40 cellular contexts compared by ENCODE assay signal in genomic region chr17:49904904-49905303, GRCh38. TPM values are rescaled to one million over a fixed set of nuclear protein-coding genes. Genes with fewer than 3 reads are reported as not detected.
"Had no signal": no experiment of that assay in that cellular context is flagged by ENCODE, and none has a peak within 500 bp of the region (broad histone marks: within the 10 kb centered on the region; RNA-seq: fewer than 3 reads in every experiment).

No MANE protein-coding gene starts in this region.

- H3K9me3 ChIP-seq: ascending aorta had no signal

- H3K27ac Mint-ChIP-seq: activated B cell treated with CpG ODN at 0.5 μM for 24 hours; activated CD4-positive, alpha-beta memory T cell treated with anti-CD3 and anti-CD28 coated beads for 36 hours; activated CD4-positive, alpha-beta T cell treated with anti-CD3 and anti-CD28 coated beads, Interleukin-2, amount 10 ng/mL, durations not matched to agents 24 days and 14 days; activated CD8-positive, alpha-beta T cell treated with anti-CD3 and anti-CD28 coated beads for 36 hours; activated naive CD4-positive, alpha-beta T cell treated with anti-CD3 and anti-CD28 coated beads, Interleukin-2, amount 10 ng/mL, durations not matched to agents 7 days and 5 days; activated naive CD4-positive, alpha-beta T cell treated with anti-CD3 and anti-CD28 coated beads, Interleukin-2, amount 50 U/mL, for 24 hours; activated naive CD8-positive, alpha-beta T cell; activated naive CD8-positive, alpha-beta T cell treated with anti-CD3 and anti-CD28 coated beads, Interleukin-2, amount 10 ng/mL, durations not matched to agents 7 days and 5 days; activated naive CD8-positive, alpha-beta T cell treated with anti-CD3 and anti-CD28 coated beads, Interleukin-2, amount 50 U/mL, for 24 hours; activated T-cell treated with anti-CD3 and anti-CD28 coated beads, Interleukin-2, amount 50 U/mL, for 72 hours; activated T-helper 2 cell treated with anti-CD3 and anti-CD28 coated beads, Interferon-gamma antibody, Interleukin-2, Interleukin-4, amounts not matched to agents 10 μg/mL and 5 μg/mL and 100 μg/mL, durations not matched to agents 14 hours and 24 hours and 36 hours; T-helper 1 cell treated with Interleukin-12 subunit alpha and Interleukin-12 subunit beta and Interleukin-4 antibody, amounts not matched to agents 30 μg/mL and 1 μg/mL, for 36 hours; T-helper 2 cell treated with Interferon-gamma antibody and Interleukin-4, amounts not matched to agents 5 μg/mL and 100 μg/mL, for 36 hours had no signal

- H3K4me3 Mint-ChIP-seq: activated B cell treated with CpG ODN at 0.5 μM for 24 hours; activated CD4-positive, alpha-beta memory T cell treated with anti-CD3 and anti-CD28 coated beads for 36 hours; activated CD4-positive, alpha-beta T cell treated with anti-CD3 and anti-CD28 coated beads, Interleukin-2, amount 10 ng/mL, durations not matched to agents 24 days and 14 days; activated CD8-positive, alpha-beta T cell treated with anti-CD3 and anti-CD28 coated beads for 36 hours; activated naive CD4-positive, alpha-beta T cell treated with anti-CD3 and anti-CD28 coated beads, Interleukin-2, amount 10 ng/mL, durations not matched to agents 7 days and 5 days; activated naive CD4-positive, alpha-beta T cell treated with anti-CD3 and anti-CD28 coated beads, Interleukin-2, amount 50 U/mL, for 24 hours; activated naive CD8-positive, alpha-beta T cell; activated naive CD8-positive, alpha-beta T cell treated with anti-CD3 and anti-CD28 coated beads, Interleukin-2, amount 10 ng/mL, durations not matched to agents 7 days and 5 days; activated naive CD8-positive, alpha-beta T cell treated with anti-CD3 and anti-CD28 coated beads, Interleukin-2, amount 50 U/mL, for 24 hours; activated T-cell treated with anti-CD3 and anti-CD28 coated beads, Interleukin-2, amount 50 U/mL, for 4 hours; activated T-cell treated with anti-CD3 and anti-CD28 coated beads, Interleukin-2, amount 50 U/mL, for 72 hours; brain; central memory CD8-positive, alpha-beta T cell; T-helper 1 cell treated with Interleukin-12 subunit alpha and Interleukin-12 subunit beta and Interleukin-4 antibody, amounts not matched to agents 30 μg/mL and 1 μg/mL, for 36 hours; T-helper 2 cell treated with Interferon-gamma antibody and Interleukin-4, amounts not matched to agents 5 μg/mL and 100 μg/mL, for 36 hours had no signal

- H3K36me3 Mint-ChIP-seq: activated CD4-positive, alpha-beta memory T cell treated with anti-CD3 and anti-CD28 coated beads for 36 hours; activated naive CD4-positive, alpha-beta T cell treated with anti-CD3 and anti-CD28 coated beads, Interleukin-2, amount 10 ng/mL, durations not matched to agents 7 days and 5 days; activated naive CD4-positive, alpha-beta T cell treated with anti-CD3 and anti-CD28 coated beads, Interleukin-2, amount 50 U/mL, for 24 hours; activated naive CD8-positive, alpha-beta T cell; activated naive CD8-positive, alpha-beta T cell treated with anti-CD3 and anti-CD28 coated beads, Interleukin-2, amount 10 ng/mL, durations not matched to agents 7 days and 5 days; brain had no signal

- FAIRE-seq: bronchial epithelial cell, TTC549 had no signal

- H3K9me3 Mint-ChIP-seq: activated B cell treated with CpG ODN at 0.5 μM for 24 hours; activated CD4-positive, alpha-beta memory T cell treated with anti-CD3 and anti-CD28 coated beads for 36 hours; activated CD4-positive, alpha-beta T cell treated with anti-CD3 and anti-CD28 coated beads, Interleukin-2, amount 10 ng/mL, durations not matched to agents 24 days and 14 days; activated CD8-positive, alpha-beta T cell treated with anti-CD3 and anti-CD28 coated beads for 36 hours; activated naive CD4-positive, alpha-beta T cell treated with anti-CD3 and anti-CD28 coated beads, Interleukin-2, amount 10 ng/mL, durations not matched to agents 7 days and 5 days; activated naive CD4-positive, alpha-beta T cell treated with anti-CD3 and anti-CD28 coated beads, Interleukin-2, amount 50 U/mL, for 24 hours; activated naive CD8-positive, alpha-beta T cell treated with anti-CD3 and anti-CD28 coated beads, Interleukin-2, amount 10 ng/mL, durations not matched to agents 7 days and 5 days; activated naive CD8-positive, alpha-beta T cell treated with anti-CD3 and anti-CD28 coated beads, Interleukin-2, amount 50 U/mL, for 24 hours; activated T-cell treated with anti-CD3 and anti-CD28 coated beads, Interleukin-2, amount 50 U/mL, for 4 hours; activated T-cell treated with anti-CD3 and anti-CD28 coated beads, Interleukin-2, amount 50 U/mL, for 72 hours; activated T-helper 2 cell treated with anti-CD3 and anti-CD28 coated beads, Interferon-gamma antibody, Interleukin-2, Interleukin-4, amounts not matched to agents 10 μg/mL and 5 μg/mL and 100 μg/mL, durations not matched to agents 14 hours and 24 hours and 36 hours; central memory CD8-positive, alpha-beta T cell; T-helper 1 cell treated with Interleukin-12 subunit alpha and Interleukin-12 subunit beta and Interleukin-4 antibody, amounts not matched to agents 30 μg/mL and 1 μg/mL, for 36 hours; T-helper 2 cell treated with Interferon-gamma antibody and Interleukin-4, amounts not matched to agents 5 μg/mL and 100 μg/mL, for 36 hours had no signal

- H3K4me3 ChIP-seq: ascending aorta, cardiac muscle cell had no signal

- H3K27ac ChIP-seq: ascending aorta, cardiac muscle cell, VCaP had no signal

- ATAC-seq: activated CD8-positive, alpha-beta T cell treated with anti-CD3 and anti-CD28 coated beads for 36 hours; activated naive CD8-positive, alpha-beta T cell treated with anti-CD3 and anti-CD28 coated beads, Interleukin-2, amount 50 U/mL, for 24 hours; activated T-cell treated with anti-CD3 and anti-CD28 coated beads, Interleukin-2, amount 50 U/mL, for 4 hours; activated T-cell treated with anti-CD3 and anti-CD28 coated beads, Interleukin-2, amount 50 U/mL, for 72 hours had no signal

- H3K36me3 ChIP-seq: ascending aorta, cardiac muscle cell had no signal

- DNase-seq: activated B cell treated with CpG ODN at 0.5 μM for 24 hours; activated CD4-positive, alpha-beta memory T cell treated with anti-CD3 and anti-CD28 coated beads for 36 hours; activated CD4-positive, alpha-beta T cell treated with anti-CD3 and anti-CD28 coated beads for 4 hours; activated CD4-positive, alpha-beta T cell treated with anti-CD3 and anti-CD28 coated beads, Interleukin-2, amount 10 ng/mL, durations not matched to agents 24 days and 14 days; activated CD4-positive, alpha-beta T cell treated with anti-CD3 and anti-CD28 coated beads, Interleukin-2, amount 50 U/mL, for 1 hour; activated CD4-positive, alpha-beta T cell treated with anti-CD3 and anti-CD28 coated beads, Interleukin-2, amount 50 U/mL, for 4 hours; activated CD4-positive, CD25-positive, alpha-beta regulatory T cell treated with anti-CD3 and anti-CD28 coated beads, Interleukin-2, amount 50 U/mL, for 72 hours; activated CD8-positive, alpha-beta memory T cell treated with anti-CD3 and anti-CD28 coated beads, Interleukin-2, amount 50 U/mL, for 4 hours; activated CD8-positive, alpha-beta T cell treated with anti-CD3 and anti-CD28 coated beads for 36 hours; activated effector memory CD4-positive, alpha-beta T cell treated with Interleukin-2 at 50 U/mL for 16 hours; activated gamma-delta T cell; activated naive CD4-positive, alpha-beta T cell treated with anti-CD3 and anti-CD28 coated beads, Interleukin-2, amount 10 ng/mL, durations not matched to agents 7 days and 5 days; activated naive CD4-positive, alpha-beta T cell treated with Interleukin-2 at 50 U/mL for 16 hours; activated naive CD8-positive, alpha-beta T cell treated with anti-CD3 and anti-CD28 coated beads, Interleukin-2, amount 10 ng/mL, durations not matched to agents 7 days and 5 days; activated naive CD8-positive, alpha-beta T cell treated with anti-CD3 and anti-CD28 coated beads, Interleukin-2, amount 50 U/mL, for 24 hours; activated T-cell treated with anti-CD3 and anti-CD28 coated beads for 4 hours; activated T-cell treated with anti-CD3 and anti-CD28 coated beads, Interleukin-2, amount 50 U/mL, for 1 hour; activated T-cell treated with anti-CD3 and anti-CD28 coated beads, Interleukin-2, amount 50 U/mL, for 4 hours; activated T-cell treated with anti-CD3 and anti-CD28 coated beads, Interleukin-2, amount 50 U/mL, for 72 hours; amygdala; anterior cingulate cortex; caudate nucleus; cerebellar nuclear complex; T-helper 2 cell; T-helper 9 cell had no signal

- H3K4me1 Mint-ChIP-seq: activated CD4-positive, alpha-beta T cell treated with anti-CD3 and anti-CD28 coated beads, Interleukin-2, amount 10 ng/mL, durations not matched to agents 24 days and 14 days; activated naive CD8-positive, alpha-beta T cell treated with anti-CD3 and anti-CD28 coated beads, Interleukin-2, amount 10 ng/mL, durations not matched to agents 7 days and 5 days; brain; central memory CD8-positive, alpha-beta T cell had no signal

RNA-seq across cellular contexts. Expression of gene TAC4, which starts 57.0 kb away (rescaled TPM):
- total RNA-seq: activated B cell treated with CpG ODN at 0.5 μM for 24 hours; activated CD4-positive, alpha-beta memory T cell treated with anti-CD3 and anti-CD28 coated beads for 36 hours; activated CD4-positive, alpha-beta T cell treated with anti-CD3 and anti-CD28 coated beads, Interleukin-2, amount 10 ng/mL, durations not matched to agents 24 days and 14 days; activated CD8-positive, alpha-beta memory T cell treated with anti-CD3 and anti-CD28 coated beads for 36 hours; activated CD8-positive, alpha-beta T cell treated with anti-CD3 and anti-CD28 coated beads for 36 hours; activated naive CD8-positive, alpha-beta T cell treated with anti-CD3 and anti-CD28 coated beads, Interleukin-2, amount 10 ng/mL, durations not matched to agents 7 days and 5 days; activated T-cell treated with anti-CD3 and anti-CD28 coated beads, Interleukin-2, amount 50 U/mL, for 4 hours; activated T-cell treated with anti-CD3 and anti-CD28 coated beads, Interleukin-2, amount 50 U/mL, for 72 hours; activated T-helper 2 cell treated with anti-CD3 and anti-CD28 coated beads, Interferon-gamma antibody, Interleukin-2, Interleukin-4, amounts not matched to agents 10 μg/mL and 5 μg/mL and 100 μg/mL, durations not matched to agents 14 hours and 24 hours and 36 hours; ascending aorta; bronchial epithelial cell; cardiac muscle cell; chondrocyte had no signal
- polyA plus RNA-seq: adipose tissue had no signal
